Comparison of ENCODE assay signal across 11 cellular contexts in the genomic region with DNA sequence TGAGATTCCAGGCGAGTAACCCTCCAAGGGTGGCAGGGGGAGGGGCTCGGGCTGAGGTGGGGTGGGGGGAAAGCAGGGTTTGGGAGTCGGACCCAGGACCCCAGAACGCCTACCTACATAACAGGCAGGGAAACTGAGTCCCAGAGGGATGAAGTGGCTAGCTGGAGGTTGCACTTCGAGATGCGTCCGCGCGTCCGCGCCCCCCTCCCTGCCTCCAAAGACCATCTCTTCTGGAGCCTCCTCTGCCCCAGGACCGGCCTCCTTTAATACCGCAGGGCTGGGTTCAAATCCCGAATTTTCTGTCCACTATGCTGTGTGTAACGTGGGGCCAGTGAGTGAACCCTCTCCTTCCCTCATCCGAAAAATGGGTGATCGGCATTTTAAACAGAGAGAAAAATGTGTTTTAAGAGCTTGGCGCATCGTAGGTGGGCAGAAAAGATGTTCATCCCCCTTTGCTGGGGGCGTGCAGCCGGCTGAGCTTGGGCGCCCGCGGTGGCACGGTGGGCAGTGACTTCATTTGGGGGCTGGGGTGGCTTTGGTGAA. TPM values are rescaled to one million over a fixed set of nuclear protein-coding genes. Genes with fewer than 3 reads are reported as not detected.
DNase-seq lines count a peak whose midpoint lies in the region; ATAC-seq and TF ChIP-seq lines count a peak whose summit lies in the region.
"Had no signal": no experiment of that assay in that cellular context is flagged by ENCODE, and none has a peak within 500 bp of the region (broad histone marks: within the 10 kb centered on the region; RNA-seq: fewer than 3 reads in every experiment).

No MANE protein-coding gene starts in this region.

- H3K27me3 Mint-ChIP-seq in activated CD4-positive, alpha-beta T cell treated with anti-CD3 and anti-CD28 coated beads, Interleukin-2, amount 10 ng/mL, durations not matched to agents 24 days and 14 days = peaks cover 32% of the 10 kb centered on the region
- no peaks in the 10 kb centered on the region for H3K27me3 Mint-ChIP-seq in WTC11 (ENCODE audit: low read depth)
- H3K27me3 Mint-ChIP-seq in immature natural killer cell (ENCODE audit: low read depth in 3 of 3) = peaks cover 5 to 15% (median 11%) of the 10 kb centered on the region in 3 donors
- peaks cover 17 to 48% of the 10 kb centered on the region in 2 donors for H3K27me3 Mint-ChIP-seq in stimulated activated naive B cell treated with anti-CD40 and anti-IgM and Interleukin-4, amounts not matched to agents 10 μg/mL and 1 μg/mL and 100 μg/mL, for 72 hours

- CTCF ChIA-PET in WTC11 (lab: Charles Lee) = interaction anchor here (0.6 to 6.9 kb wide), 17 partner anchors 9 to 803 kb away, joined by 3 to 65 read pairs (median 4); partner anchors contain the start of genes MRPL54 and TJP3

- H3K9me3 Mint-ChIP-seq in activated CD4-positive, alpha-beta T cell treated with anti-CD3 and anti-CD28 coated beads, Interleukin-2, amount 10 ng/mL, durations not matched to agents 24 days and 14 days = no peaks in the 10 kb centered on the region
- H3K9me3 Mint-ChIP-seq in WTC11 = no peaks in the 10 kb centered on the region
- no peaks in the 10 kb centered on the region for H3K9me3 Mint-ChIP-seq in immature natural killer cell
- H3K9me3 Mint-ChIP-seq in stimulated activated naive B cell treated with anti-CD40 and anti-IgM and Interleukin-4, amounts not matched to agents 10 μg/mL and 1 μg/mL and 100 μg/mL, for 72 hours = no peaks in the 10 kb centered on the region

- intact Hi-C loops in activated CD4-positive, alpha-beta T cell treated with anti-CD3 and anti-CD28 coated beads, Interleukin-2, amount 10 ng/mL, durations not matched to agents 24 days and 14 days (cut with micrococcal nuclease) = loop anchor here (5.0 kb wide), 1 partner anchor 100 kb away; no protein-coding TSS in a partner anchor
- intact Hi-C loops in posterior vena cava (cut with DNase I) = no loop called here

- no peak for DNase-seq in activated CD4-positive, alpha-beta T cell treated with anti-CD3 and anti-CD28 coated beads, Interleukin-2, amount 10 ng/mL, durations not matched to agents 24 days and 14 days
- DNase-seq in activated CD4-positive, alpha-beta T cell treated with anti-CD3 and anti-CD28 coated beads, Interleukin-2, amount 50 U/mL, for 1 hour = no peak
- DNase-seq in WTC11 (ENCODE audit: low spot score) (no peak), immature natural killer cell (no peak), posterior vena cava (ENCODE audit: low spot score) (no peak), NCI-H2171 treated with DMSO at 0.1 percent for 48 hours (lab: John Stamatoyannopoulos, UW) (no peak)
- no peak for DNase-seq in stimulated activated naive B cell treated with anti-CD40 and anti-IgM and Interleukin-4, amounts not matched to agents 10 μg/mL and 1 μg/mL and 100 μg/mL, for 72 hours
- DNase-seq in stimulated activated CD4-positive, alpha-beta T cell treated with anti-CD3 and anti-CD28 coated beads, Interleukin-4, amount 100 ng/mL, for 24 hours = no peak

- POLR2A ChIA-PET in WTC11 (lab: Charles Lee) = interaction anchor here (0.5 to 1.3 kb wide), 4 partner anchors 26 to 1229 kb away, joined by 3 to 4 read pairs (median 3); partner anchors contain the start of gene PLIN3

- no peak overlapping the region for H3K27ac Mint-ChIP-seq in activated CD4-positive, alpha-beta T cell treated with anti-CD3 and anti-CD28 coated beads, Interleukin-2, amount 10 ng/mL, durations not matched to agents 24 days and 14 days
- H3K27ac Mint-ChIP-seq in WTC11 = 0 out of 2 replicates have a peak overlapping the region, but pooled peaks have one; percentile 32
- peak overlapping the region in 1 of 6 donors; percentile 28 for H3K27ac Mint-ChIP-seq in immature natural killer cell
- no peak overlapping the region for H3K27ac Mint-ChIP-seq in stimulated activated naive B cell treated with anti-CD40 and anti-IgM and Interleukin-4, amounts not matched to agents 10 μg/mL and 1 μg/mL and 100 μg/mL, for 72 hours

- TF ChIP-seq CTCF in WTC11 (IDR thresholded peaks at IDR 0.05) = no peak

- H3K36me3 Mint-ChIP-seq in activated CD4-positive, alpha-beta T cell treated with anti-CD3 and anti-CD28 coated beads, Interleukin-2, amount 10 ng/mL, durations not matched to agents 24 days and 14 days (ENCODE audit: low read depth) = no peaks in the 10 kb centered on the region
- H3K36me3 Mint-ChIP-seq in WTC11 (no peaks in the 10 kb centered on the region), immature natural killer cell (no peaks in the 10 kb centered on the region)
- peaks cover 0 to 1% of the 10 kb centered on the region in 2 donors for H3K36me3 Mint-ChIP-seq in stimulated activated naive B cell treated with anti-CD40 and anti-IgM and Interleukin-4, amounts not matched to agents 10 μg/mL and 1 μg/mL and 100 μg/mL, for 72 hours

- peaks cover 4% of the 10 kb centered on the region for H3K4me1 Mint-ChIP-seq in activated CD4-positive, alpha-beta T cell treated with anti-CD3 and anti-CD28 coated beads, Interleukin-2, amount 10 ng/mL, durations not matched to agents 24 days and 14 days
- peaks cover 16% of the 10 kb centered on the region for H3K4me1 Mint-ChIP-seq in WTC11
- H3K4me1 Mint-ChIP-seq in immature natural killer cell = peaks cover 5 to 14% of the 10 kb centered on the region in 2 donors
- peaks cover 9 to 16% of the 10 kb centered on the region in 2 donors for H3K4me1 Mint-ChIP-seq in stimulated activated naive B cell treated with anti-CD40 and anti-IgM and Interleukin-4, amounts not matched to agents 10 μg/mL and 1 μg/mL and 100 μg/mL, for 72 hours

- H3K4me3 Mint-ChIP-seq in activated CD4-positive, alpha-beta T cell treated with anti-CD3 and anti-CD28 coated beads, Interleukin-2, amount 10 ng/mL, durations not matched to agents 24 days and 14 days = peak overlapping the region; percentile 12
- peak overlapping the region; percentile 83 for H3K4me3 Mint-ChIP-seq in WTC11
- peak overlapping the region in 4 of 5 donors; percentile 21 to 42 (median 36) for H3K4me3 Mint-ChIP-seq in immature natural killer cell
- H3K4me3 Mint-ChIP-seq in stimulated activated naive B cell treated with anti-CD40 and anti-IgM and Interleukin-4, amounts not matched to agents 10 μg/mL and 1 μg/mL and 100 μg/mL, for 72 hours = peak overlapping the region; percentile 21 to 73

- no peak for ATAC-seq in WTC11
- no peak for ATAC-seq in stimulated activated naive B cell treated with anti-CD40 and anti-IgM and Interleukin-4, amounts not matched to agents 10 μg/mL and 1 μg/mL and 100 μg/mL, for 72 hours (replicated peaks)

TF ChIP-seq in WTC11, 78 proteins besides CTCF, POLR2A, EP300 and RAD21 (continues in another document):
- no peak for TF ChIP-seq MYBL2 (CRISPR knock-in tag; IDR thresholded peaks at IDR 0.05)
- TF ChIP-seq STAT6 (CRISPR knock-in tag; conservative IDR thresholded peaks at IDR 0.05; ENCODE audit: low read depth) = no peak
- TF ChIP-seq GABPB1 (CRISPR knock-in tag; IDR thresholded peaks at IDR 0.05) = no peak
- TF ChIP-seq ETV6 (CRISPR knock-in tag; IDR thresholded peaks at IDR 0.05) = no peak

RNA-seq across cellular contexts. Expression of gene TJP3, which starts 13.8 kb away (rescaled TPM):
- 0.09 TPM in 1 of 2 replicates, not detected in the other for total RNA-seq in activated CD4-positive, alpha-beta T cell treated with anti-CD3 and anti-CD28 coated beads, Interleukin-2, amount 10 ng/mL, durations not matched to agents 24 days and 14 days
- total RNA-seq in WTC11 (2021) (36.2 to 44.0 TPM (median 39.7 TPM) in 3 replicates), posterior vena cava (under 1 TPM in 1 of 2 donors, not detected in 1; 0.10 TPM)
- polyA plus RNA-seq in immature natural killer cell = under 1 TPM in 1 of 3 donors, not detected in 2; 0.34 TPM
- total RNA-seq: HT1080 had no signal

RNA-seq across cellular contexts. Expression of gene PIP5K1C, which starts 21.7 kb away (rescaled TPM):
- 21.4 and 22.5 TPM in 2 replicates for total RNA-seq in activated CD4-positive, alpha-beta T cell treated with anti-CD3 and anti-CD28 coated beads, Interleukin-2, amount 10 ng/mL, durations not matched to agents 24 days and 14 days
- total RNA-seq in WTC11 (2021) (34.0 to 36.2 TPM (median 36.0 TPM) in 3 replicates), posterior vena cava (10 to 100 TPM; 80.9 to 85.4 TPM)
- polyA plus RNA-seq in immature natural killer cell = 10 to 100 TPM in 1 of 3 donors, 1 to 10 TPM in 1, not detected in 1; 4.3 to 25.7 TPM

RNA-seq across cellular contexts. Expression of gene APBA3, which starts 39.5 kb away (rescaled TPM):
- 41.5 and 48.7 TPM in 2 replicates for total RNA-seq in activated CD4-positive, alpha-beta T cell treated with anti-CD3 and anti-CD28 coated beads, Interleukin-2, amount 10 ng/mL, durations not matched to agents 24 days and 14 days
- total RNA-seq in WTC11 (2021) (27.5 to 29.6 TPM (median 28.1 TPM) in 3 replicates), posterior vena cava (10 to 100 TPM; 10.5 to 13.1 TPM)
- polyA plus RNA-seq in immature natural killer cell = 10 to 100 TPM; 24.2 to 32.4 (median 31.2) TPM

RNA-seq across cellular contexts. Expression of gene MRPL54, which starts 40.5 kb away (rescaled TPM):
- 91.4 and 96.6 TPM in 2 replicates for total RNA-seq in activated CD4-positive, alpha-beta T cell treated with anti-CD3 and anti-CD28 coated beads, Interleukin-2, amount 10 ng/mL, durations not matched to agents 24 days and 14 days
- 60.9 to 65.3 TPM (median 62.3 TPM) in 3 replicates for total RNA-seq in WTC11 (2021)
- 100 to 1,000 TPM; 116 to 167 (median 122) TPM for polyA plus RNA-seq in immature natural killer cell
- 10 to 100 TPM; 45.3 to 58.8 TPM for total RNA-seq in posterior vena cava

RNA-seq across cellular contexts. Expression of gene RAX2, which starts 50.1 kb away (rescaled TPM):
- not detected in 2 replicates for total RNA-seq in activated CD4-positive, alpha-beta T cell treated with anti-CD3 and anti-CD28 coated beads, Interleukin-2, amount 10 ng/mL, durations not matched to agents 24 days and 14 days
- 0.09 TPM in 1 of 3 replicates, not detected in the others for total RNA-seq in WTC11 (2021)
- not detected for polyA plus RNA-seq in immature natural killer cell
- total RNA-seq in posterior vena cava = not detected
- total RNA-seq: HT1080, NCI-H460 had no signal
- polyA plus RNA-seq: adipose tissue had no signal

Comparison
In these comparisons a context has a peak if more than half of its experiments do, and no peak if none do; other contexts are left out.
1. H3K4me3 Mint-ChIP-seq: peak in every context shown above with its lines; median percentile 83 in WTC11; 47 in stimulated activated naive B cell treated with anti-CD40 and anti-IgM and Interleukin-4, amounts not matched to agents 10 μg/mL and 1 μg/mL and 100 μg/mL, for 72 hours; 36 in immature natural killer cell; 12 in activated CD4-positive, alpha-beta T cell treated with anti-CD3 and anti-CD28 coated beads, Interleukin-2, amount 10 ng/mL, durations not matched to agents 24 days and 14 days.
2. RNA of gene TJP3, which starts 13.8 kb away (total RNA-seq): 36.2 to 44.0 TPM in WTC11; 0.10 TPM in posterior vena cava and 0.09 TPM in activated CD4-positive, alpha-beta T cell treated with anti-CD3 and anti-CD28 coated beads, Interleukin-2, amount 10 ng/mL, durations not matched to agents 24 days and 14 days; every median in the first group is over 10 times any median in the second.